28 cellular contexts compared by ENCODE assay signal in the genomic region with DNA sequence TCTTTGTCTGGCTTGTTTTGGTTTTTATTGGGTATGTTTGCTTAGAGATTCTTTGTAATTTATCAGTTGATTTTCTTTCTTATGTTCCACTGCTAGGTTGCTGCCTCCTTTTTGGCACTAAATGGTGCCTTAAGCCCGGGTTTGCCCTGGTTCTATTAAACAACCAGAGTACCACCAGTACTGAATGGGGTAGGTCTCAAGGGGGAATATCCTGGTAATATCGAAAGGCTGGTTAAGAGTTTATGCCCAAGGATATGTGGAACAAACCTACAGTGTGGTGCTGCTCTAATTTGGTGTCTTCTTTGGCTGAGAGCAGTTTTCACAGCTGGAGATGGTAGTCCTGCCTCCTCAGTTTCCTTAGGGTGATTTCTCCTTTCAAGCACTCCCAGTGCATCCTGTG.
"Had no signal": no experiment of that assay in that cellular context is flagged by ENCODE, and none has a peak within 500 bp of the region (broad histone marks: within the 10 kb centered on the region; RNA-seq: fewer than 3 reads in every experiment).

No MANE protein-coding gene starts in this region.

- FAIRE-seq: small intestine had no signal

- H3K4me2 ChIP-seq: neural progenitor cell had no signal

- H3K9me3 ChIP-seq: ovary, psoas muscle, right lobe of liver, sigmoid colon, thoracic aorta, thyroid gland, upper lobe of left lung, uterus had no signal

- H3K9me3 Mint-ChIP-seq: natural killer cell; stimulated activated naive CD8-positive, alpha-beta T cell treated with anti-CD3 and anti-CD28 coated beads, Interleukin-15, amount 100 ng/mL, for 72 hours had no signal

- H3K36me3 Mint-ChIP-seq: naive thymus-derived CD4-positive, alpha-beta T cell; natural killer cell; stimulated activated memory B cell treated with anti-CD40 and anti-IgM and Interleukin-4, amounts not matched to agents 10 μg/mL and 1 μg/mL and 100 μg/mL, for 72 hours had no signal

- DNase-seq: naive thymus-derived CD4-positive, alpha-beta T cell; natural killer cell; occipital lobe; ovary; posterior cingulate gyrus; psoas muscle; right cardiac atrium; right lobe of liver; sigmoid colon; small intestine; stimulated activated CD4-positive, alpha-beta T cell treated with anti-CD3 and anti-CD28 coated beads, Interleukin-15, amount 100 ng/mL, for 24 hours; stimulated activated CD4-positive, alpha-beta T cell treated with anti-CD3 and anti-CD28 coated beads, Interleukin-4, amount 100 ng/mL, for 1 hour; stimulated activated CD4-positive, alpha-beta T cell treated with anti-CD3 and anti-CD28 coated beads, Interleukin-4, amount 100 ng/mL, for 4 hours; stimulated activated CD8-positive, alpha-beta memory T cell treated with anti-CD3 and anti-CD28 coated beads, Interleukin-4, amount 100 ng/mL, for 48 hours; stimulated activated naive CD4-positive, alpha-beta T cell; stimulated activated naive CD8-positive, alpha-beta T cell treated with anti-CD3 and anti-CD28 coated beads, Interleukin-15, amount 100 ng/mL, for 72 hours; stimulated activated naive CD8-positive, alpha-beta T cell treated with anti-CD3 and anti-CD28 coated beads, Interleukin-15, Interleukin-2, amounts not matched to agents 100 U/mL and 50 U/mL, for 24 hours; thyroid gland; trophoblast cell; upper lobe of left lung; uterus had no signal

- H3K4me1 ChIP-seq: parathyroid adenoma, psoas muscle, right lobe of liver, sigmoid colon, thyroid gland, tibial nerve, upper lobe of left lung, uterus had no signal

- H3K4me3 Mint-ChIP-seq: naive thymus-derived CD4-positive, alpha-beta T cell; natural killer cell; nephron; neural progenitor cell; stimulated activated memory B cell treated with anti-CD40 and anti-IgM and Interleukin-4, amounts not matched to agents 10 μg/mL and 1 μg/mL and 100 μg/mL, for 72 hours; stimulated activated naive CD8-positive, alpha-beta T cell treated with anti-CD3 and anti-CD28 coated beads, Interleukin-15, amount 100 ng/mL, for 72 hours had no signal

- H2AFZ ChIP-seq: neural progenitor cell, parathyroid adenoma had no signal

- ATAC-seq: naive thymus-derived CD4-positive, alpha-beta T cell; natural killer cell; psoas muscle; right cardiac atrium; right lobe of liver; stimulated activated memory B cell treated with anti-CD40 and anti-IgM and Interleukin-4, amounts not matched to agents 10 μg/mL and 1 μg/mL and 100 μg/mL, for 72 hours; stimulated activated naive CD8-positive, alpha-beta T cell treated with anti-CD3 and anti-CD28 coated beads, Interleukin-15, amount 100 ng/mL, for 72 hours; stimulated activated naive CD8-positive, alpha-beta T cell treated with anti-CD3 and anti-CD28 coated beads, Interleukin-15, Interleukin-2, amounts not matched to agents 100 U/mL and 50 U/mL, for 24 hours had no signal

- H3K36me3 ChIP-seq: neural progenitor cell, ovary, right lobe of liver, sigmoid colon, thoracic aorta, thyroid gland, tibial nerve, upper lobe of left lung, uterus had no signal

- H3K79me2 ChIP-seq: parathyroid adenoma had no signal

- H3K27me3 ChIP-seq: neural progenitor cell, ovary, right lobe of liver, sigmoid colon, thyroid gland, upper lobe of left lung, uterus had no signal

- H3K4me3 ChIP-seq: neural progenitor cell, ovary, psoas muscle, right lobe of liver, sigmoid colon, thoracic aorta, thyroid gland, tibial nerve, upper lobe of left lung, uterus had no signal

- H3K27ac ChIP-seq: neural progenitor cell, ovary, parathyroid adenoma, psoas muscle, right lobe of liver, sigmoid colon, thoracic aorta, thyroid gland, tibial nerve, upper lobe of left lung, uterus had no signal

- H3K27ac Mint-ChIP-seq: naive thymus-derived CD4-positive, alpha-beta T cell; natural killer cell; nephron; neural progenitor cell; progenitor cell of endocrine pancreas; stimulated activated memory B cell treated with anti-CD40 and anti-IgM and Interleukin-4, amounts not matched to agents 10 μg/mL and 1 μg/mL and 100 μg/mL, for 72 hours; stimulated activated naive CD8-positive, alpha-beta T cell treated with anti-CD3 and anti-CD28 coated beads, Interleukin-15, amount 100 ng/mL, for 72 hours had no signal

- H3K9ac ChIP-seq: neural progenitor cell, parathyroid adenoma had no signal

- H3K4me1 Mint-ChIP-seq: natural killer cell; stimulated activated memory B cell treated with anti-CD40 and anti-IgM and Interleukin-4, amounts not matched to agents 10 μg/mL and 1 μg/mL and 100 μg/mL, for 72 hours had no signal
